8 cellular contexts compared by ENCODE assay signal in the genomic region with DNA sequence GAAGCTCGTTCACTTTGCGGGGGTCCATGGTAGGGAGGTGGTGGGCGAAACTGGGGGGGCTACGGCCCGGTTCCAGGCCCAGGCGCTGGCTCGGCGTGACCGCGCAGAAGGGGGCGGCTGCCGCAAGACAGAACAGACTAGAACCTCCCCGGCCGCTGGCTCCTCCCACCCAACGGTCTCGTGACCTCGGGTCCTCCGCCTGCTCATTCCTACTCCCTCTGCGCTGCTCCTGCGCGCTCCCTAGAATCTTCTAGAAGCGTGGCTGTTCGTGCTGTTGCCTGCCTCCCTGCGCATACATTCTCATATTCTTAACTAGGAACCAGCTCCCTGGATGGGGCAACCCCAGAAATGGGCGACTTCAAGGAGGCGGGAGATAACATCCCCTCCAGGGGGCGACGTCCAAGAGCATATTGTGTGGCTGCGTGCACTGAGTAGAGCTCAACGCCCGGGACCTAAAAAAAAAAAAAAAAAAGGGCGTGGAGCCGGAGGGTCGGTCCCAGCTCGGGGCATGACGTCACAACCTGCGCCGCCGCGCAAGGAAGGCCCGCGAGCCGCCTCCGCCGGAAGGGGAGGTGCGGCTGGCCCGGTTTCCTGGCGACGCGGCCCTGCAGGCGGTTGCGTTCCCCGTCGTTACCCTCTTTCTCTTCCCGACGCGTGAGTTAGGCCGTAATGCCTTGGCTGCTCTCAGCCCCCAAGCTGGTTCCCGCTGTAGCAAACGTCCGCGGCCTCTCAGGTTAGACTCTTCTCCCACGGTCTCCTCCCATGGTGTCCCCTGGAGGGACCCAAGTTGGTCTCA. TPM values are rescaled to one million over a fixed set of nuclear protein-coding genes. Genes with fewer than 3 reads are reported as not detected.
DNase-seq lines count a peak whose midpoint lies in the region; ATAC-seq and TF ChIP-seq lines count a peak whose summit lies in the region.

ST13 (minus strand) TSS at position 127 of the 796 bp plus-strand sequence; CDS start at position 28, 99 bp downstream.
XPNPEP3 (plus strand) TSS at position 636 of the 796 bp plus-strand sequence; CDS start at position 670, 34 bp downstream.

- no peaks in the 10 kb centered on the region for H3K9me2 ChIP-seq in Karpas-422 (replicated peaks; ENCODE audit: insufficient read depth, low read length)

- no peaks in the 10 kb centered on the region for H3K27me3 ChIP-seq in Karpas-422 (ENCODE audit: low read length)
- no peaks in the 10 kb centered on the region for H3K27me3 ChIP-seq in esophagus squamous epithelium

- ATAC-seq in GM21825 (IDR thresholded peaks at IDR 0.05; ENCODE audit: unreplicated experiment), result peak; percentile 77

- H3K4me2 ChIP-seq in Karpas-422 (ENCODE audit: low read depth, low read length, poor library complexity, severe bottlenecking), result peak within 1 kb of the TSS; percentile 95

- 0 out of 2 replicates have a peak within 1 kb of the TSS, but pooled peaks have one; percentile 37 for H2AFZ ChIP-seq in Karpas-422 (ENCODE audit: low read length)

- H3K27ac ChIP-seq in Karpas-422 (ENCODE audit: low read length), result peak within 1 kb of the TSS; percentile 88
- peak within 1 kb of the TSS; percentile 93 to 99 (median 96) for H3K27ac ChIP-seq in esophagus squamous epithelium

- H3K9ac ChIP-seq in Karpas-422 (ENCODE audit: low read length), result peak within 1 kb of the TSS; percentile 90

- peaks cover 49% of the 10 kb centered on the region for H3K4me1 ChIP-seq in Karpas-422 (ENCODE audit: low read length)
- peaks cover 14 to 58% (median 40%) of the 10 kb centered on the region in 3 donors for H3K4me1 ChIP-seq in esophagus squamous epithelium

- H3K9me3 ChIP-seq in Karpas-422 (ENCODE audit: low read length) (no peaks in the 10 kb centered on the region), esophagus squamous epithelium (no peaks in the 10 kb centered on the region)

- peaks cover 93% of the 10 kb centered on the region for H3K79me2 ChIP-seq in Karpas-422 (ENCODE audit: low read length)

- DNase-seq in Daoy (ENCODE audit: low read depth) (peak; percentile 96), Karpas-422 (peak; percentile 99), RKO (ENCODE audit: low spot score) (peak; percentile 97), activated T-helper 1 cell treated with Interleukin-2 at 50 U/mL for 16 hours (ENCODE audit: low read depth) (peak; percentile 95), esophagus squamous epithelium (lab: John Stamatoyannopoulos, UW) (peak; percentile 81), myocyte (ENCODE audit: low read depth) (peak; percentile 98)
- DNase-seq in stimulated activated CD8-positive, alpha-beta memory T cell treated with anti-CD3 and anti-CD28 coated beads, Interleukin-7, amount 100 ng/mL, for 48 hours (ENCODE audit: extremely low read depth in 1 of 2, low read depth in 1 of 2), result peak; percentile 93 to 96

- intact Hi-C loops in esophagus squamous epithelium (cut with DNase I), result no loop called here

- WGBS in esophagus squamous epithelium, 2 donors, result 0 to 3% methylated on average over 7 to 20 of the region's 63 CpGs

- H3K4me3 ChIP-seq in Karpas-422 (ENCODE audit: low read length) (peak within 1 kb of the TSS; percentile 91), esophagus squamous epithelium (peak within 1 kb of the TSS; percentile 72 to 91 (median 85))

- TF ChIP-seq CTCF in esophagus squamous epithelium (IDR thresholded peaks at IDR 0.05), result peak in 3 of 6 experiments; percentile 3 to 29 (median 6)

- peaks cover 17% of the 10 kb centered on the region; the same call in 1 of the 2 replicates for H3K36me3 ChIP-seq in Karpas-422 (ENCODE audit: insufficient read depth, low read length)
- H3K36me3 ChIP-seq in esophagus squamous epithelium, result peaks cover 0 to 16% (median 0%) of the 10 kb centered on the region in 3 donors

- 0 out of 2 replicates have a peak, but pooled peaks cover 3% of the 10 kb centered on the region for H4K20me1 ChIP-seq in Karpas-422 (ENCODE audit: insufficient read depth, low read depth, low read length)

- TF ChIP-seq POLR2A in esophagus squamous epithelium (IDR thresholded peaks at IDR 0.05), result peak in 2 of 4 donors; percentile 61 to 77

RNA-seq across cellular contexts. Expression of gene ST13, which starts in this region (rescaled TPM):
- total RNA-seq in Daoy (2014; rRNA removed; shearing (Covaris generic)), result 178 and 273 TPM in 2 replicates
- total RNA-seq in Karpas-422 (2014; rRNA removed; shearing (Covaris generic); ENCODE audit: low replicate concordance), result 130 and 229 TPM in 2 replicates
- total RNA-seq in esophagus squamous epithelium (100 to 1,000 TPM in 2 of 4 donors, 10 to 100 TPM in 2; 56.2 to 189 (median 104) TPM), myocyte (219 and 222 TPM in 2 replicates)
- polyA plus RNA-seq in myocyte (2012), result 244 TPM

RNA-seq across cellular contexts. Expression of gene XPNPEP3, which starts in this region (rescaled TPM):
- 10.4 and 12.5 TPM in 2 replicates for total RNA-seq in Daoy (2014; rRNA removed; shearing (Covaris generic))
- total RNA-seq in Karpas-422 (2014; rRNA removed; shearing (Covaris generic); ENCODE audit: low replicate concordance), result 11.7 and 17.5 TPM in 2 replicates
- total RNA-seq in esophagus squamous epithelium (10 to 100 TPM in 1 of 4 donors, 1 to 10 TPM in 3; 6.9 to 16.1 (median 9.0) TPM), myocyte (9.1 and 12.6 TPM in 2 replicates)
- polyA plus RNA-seq in myocyte (2012), result 8.8 TPM

Comparison
In these comparisons a context has a peak if more than half of its experiments do, and no peak if none do; other contexts are left out.
1. Peak in every context shown above with its lines: DNase-seq, ATAC-seq, H3K4me3 ChIP-seq and H3K27ac ChIP-seq.